ENCODE assay signal across 13 cellular contexts in genomic region chr3:32140943-32141342, GRCh38.
"Had no signal": no experiment of that assay in that cellular context is flagged by ENCODE, and none has a peak within 500 bp of the region (broad histone marks: within the 10 kb centered on the region; RNA-seq: fewer than 3 reads in every experiment).

No MANE protein-coding gene starts in this region.

- H3K4me1 ChIP-seq: ascending aorta, right lobe of liver, suprapubic skin had no signal

- DNase-seq: activated naive CD4-positive, alpha-beta T cell treated with Interleukin-2 at 50 U/mL for 16 hours; activated T-cell treated with anti-CD3 and anti-CD28 coated beads for 4 hours; islet precursor cell; midbrain; psoas muscle; right lobe of liver; SW 1271; trophoblast cell had no signal

- H3K36me3 ChIP-seq: cardiac muscle cell, right lobe of liver had no signal

- H3K4me3 ChIP-seq: ascending aorta, cardiac muscle cell, lung, psoas muscle, right lobe of liver, suprapubic skin had no signal

- H3K27ac ChIP-seq: ascending aorta, cardiac muscle cell, psoas muscle, right lobe of liver, suprapubic skin had no signal

- H3K9me3 ChIP-seq: ascending aorta, psoas muscle, right lobe of liver, suprapubic skin had no signal

- ATAC-seq: activated CD4-positive, CD25-positive, alpha-beta regulatory T cell treated with anti-CD3 and anti-CD28 coated beads, Interleukin-2, amount 50 U/mL, for 24 hours; psoas muscle had no signal

- H3K27me3 ChIP-seq: ascending aorta, cardiac muscle cell, right lobe of liver, suprapubic skin had no signal
